8 cellular contexts compared by ENCODE assay signal in the genomic region with DNA sequence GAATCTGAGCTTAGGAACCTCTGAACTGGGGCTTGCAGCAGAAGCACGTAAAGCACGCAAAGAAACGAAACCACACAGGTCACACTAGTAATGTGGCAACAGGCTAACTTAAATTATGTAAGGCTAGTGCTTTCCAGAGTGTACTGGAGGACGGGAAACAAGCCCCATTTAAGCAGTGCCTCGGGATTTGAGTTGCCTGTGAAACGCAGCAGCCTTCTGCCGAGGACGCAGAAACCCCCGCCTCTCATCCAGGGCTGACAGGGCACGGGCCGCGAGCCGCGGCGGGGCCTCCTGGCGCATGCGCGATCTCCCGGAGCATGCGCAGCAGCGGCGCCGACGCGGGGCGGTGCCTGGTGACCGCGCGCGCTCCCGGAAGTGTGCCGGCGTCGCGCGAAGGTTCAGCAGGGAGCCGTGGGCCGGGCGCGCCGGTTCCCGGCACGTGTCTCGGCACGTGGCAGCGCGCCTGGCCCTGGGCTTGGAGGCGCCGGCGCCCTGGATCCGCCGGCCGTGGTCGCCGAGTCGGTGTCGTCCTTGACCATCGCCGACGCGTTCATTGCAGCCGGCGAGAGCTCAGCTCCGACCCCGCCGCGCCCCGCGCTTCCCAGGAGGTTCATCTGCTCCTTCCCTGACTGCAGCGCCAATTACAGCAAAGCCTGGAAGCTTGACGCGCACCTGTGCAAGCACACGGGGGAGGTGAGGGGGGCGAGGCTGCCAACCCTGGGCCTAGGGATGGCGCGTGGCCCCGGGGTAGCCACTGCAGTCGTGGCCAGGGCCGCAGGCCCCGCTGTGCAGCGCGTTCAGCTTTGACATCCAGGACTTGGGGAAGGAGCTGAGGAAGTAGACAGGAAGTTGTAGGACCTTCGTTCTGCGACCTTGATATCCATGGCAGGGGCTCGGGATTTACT.
DNase-seq lines count a peak whose midpoint lies in the region; ATAC-seq and TF ChIP-seq lines count a peak whose summit lies in the region.

A gene (plus strand): TSS at position 374 of the 905 bp plus-strand sequence.

- no peak for TF ChIP-seq CTCF in AG09319 (IDR thresholded peaks at IDR 0.05; ENCODE audit: low read depth, low read length)

- peak within 1 kb of the TSS; percentile 92 for H3K27ac ChIP-seq in cingulate gyrus (ENCODE audit: low read depth, low read length)
- peak within 1 kb of the TSS; percentile 80 for H3K27ac ChIP-seq in layer of hippocampus (ENCODE audit: low read depth, low read length)

- ATAC-seq in GM19035 (IDR thresholded peaks at IDR 0.05; ENCODE audit: unreplicated experiment) (peak; percentile 66), HG03342 (IDR thresholded peaks at IDR 0.05; ENCODE audit: unreplicated experiment) (peak; percentile 70)

- peak; percentile 65 for DNase-seq in AG09319 (ENCODE audit: extremely low read depth, low read depth)
- DNase-seq in NCI-H524 (lab: John Stamatoyannopoulos, UW): peak; percentile 71 to 93
- DNase-seq in activated CD4-positive, alpha-beta T cell treated with anti-CD3 and anti-CD28 coated beads for 48 hours: peak; percentile 89
- peak; percentile 64 to 80 (median 77) for DNase-seq in stimulated activated CD4-positive, alpha-beta T cell treated with anti-CD3 and anti-CD28 coated beads, Interleukin-1b, Interleukin-23, amount 100 ng/mL, for 24 hours (ENCODE audit: low read depth in 4 of 4, low spot score in 1 of 4)

- H3K27me3 ChIP-seq in layer of hippocampus (ENCODE audit: control insufficient read depth, insufficient read depth, low read length): no peaks in the 10 kb centered on the region

Comparison
In these comparisons a context has a peak if more than half of its experiments do, and no peak if none do; other contexts are left out.
1. Peak in every context shown above with its lines: DNase-seq, ATAC-seq and H3K27ac ChIP-seq.